In the genomic region with DNA sequence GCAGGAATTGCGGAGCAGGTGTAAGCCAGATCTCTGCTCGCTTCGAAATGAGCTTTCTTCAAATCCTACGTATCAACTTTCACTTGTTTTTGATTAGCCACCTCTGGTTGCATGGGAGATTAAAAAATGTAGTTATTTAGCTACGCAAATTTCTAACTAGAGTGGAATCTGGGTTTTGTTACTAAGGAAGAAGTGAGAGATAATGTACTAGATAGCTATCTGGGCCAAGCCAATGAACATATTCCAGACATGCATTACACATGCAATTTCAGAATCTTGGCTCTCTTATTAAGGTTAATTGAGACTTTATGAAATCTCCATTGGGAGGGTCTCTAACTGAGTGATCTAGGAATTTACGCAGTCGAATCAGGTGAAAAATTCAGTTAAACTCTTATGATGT, we compare ENCODE assay signal across 22 cellular contexts.
A peak's percentile ranks its signal among the peaks of the same experiment; 100 is the strongest.
DNase-seq lines count a peak whose midpoint lies in the region; ATAC-seq and TF ChIP-seq lines count a peak whose summit lies in the region.
"Had no signal": no experiment of that assay in that cellular context is flagged by ENCODE, and none has a peak within 500 bp of the region (broad histone marks: within the 10 kb centered on the region; RNA-seq: fewer than 3 reads in every experiment).

No MANE protein-coding gene starts in this region.

- BruUV-seq in Calu3 (replicated peaks; lab: Mats Ljungman, UMichigan) = no TSS peak

- TF ChIP-seq CTCF in Calu3 (IDR thresholded peaks at IDR 0.05; ENCODE audit: unreplicated experiment) = no peak

- intact Hi-C loops in Calu3 (cut with micrococcal nuclease; ENCODE audit: unreplicated experiment) = no loop called here

- no peaks in the 10 kb centered on the region for H3K9me3 Mint-ChIP-seq in Calu3 (ENCODE audit: low read depth, unreplicated experiment)

- DNase-seq in NCI-H526 (lab: John Stamatoyannopoulos, UW) (peak; percentile 11 to 44), SK-N-DZ (ENCODE audit: low spot score) (peak; percentile 98), anterior cingulate cortex (lab: John Stamatoyannopoulos, UW) (no peak), Calu3 (no peak)
- DNase-seq: 8988T; ACHN; BE2C; C1 segment of cervical spinal cord; CD4-positive, alpha-beta memory T cell; CD4-positive, CD25-positive, alpha-beta regulatory T cell; CD8-positive, alpha-beta memory T cell; COR-L47; DMS 273 treated with DMSO at 0.1 percent for 48 hours; DMS153; DMS53; DMS79; DND-41; EL; GDM1 had no signal

- H3K27me3 Mint-ChIP-seq in Calu3 (ENCODE audit: unreplicated experiment) = no peaks in the 10 kb centered on the region
- H3K27me3 Mint-ChIP-seq: CD4-positive, alpha-beta memory T cell; CD4-positive, CD25-positive, alpha-beta regulatory T cell; CD8-positive, alpha-beta memory T cell had no signal

- CTCF ChIA-PET in Calu3 (lab: Charles Lee) = no interaction called here

- no peak overlapping the region for H3K4me3 Mint-ChIP-seq in Calu3 (ENCODE audit: low read depth, unreplicated experiment)
- H3K4me3 Mint-ChIP-seq: CD14-positive monocyte; CD4-positive, alpha-beta memory T cell; CD4-positive, CD25-positive, alpha-beta regulatory T cell; CD8-positive, alpha-beta memory T cell had no signal

- no peaks in the 10 kb centered on the region for H3K36me3 Mint-ChIP-seq in Calu3 (ENCODE audit: insufficient read depth, unreplicated experiment)
- H3K36me3 Mint-ChIP-seq: CD14-positive monocyte; CD4-positive, alpha-beta memory T cell; CD4-positive, CD25-positive, alpha-beta regulatory T cell; CD8-positive, alpha-beta memory T cell had no signal

- H3K4me1 Mint-ChIP-seq in Calu3 (ENCODE audit: low read depth, unreplicated experiment) = no peaks in the 10 kb centered on the region
- H3K4me1 Mint-ChIP-seq: CD14-positive monocyte; CD4-positive, alpha-beta memory T cell; CD4-positive, CD25-positive, alpha-beta regulatory T cell; CD8-positive, alpha-beta memory T cell had no signal

- H3K27ac Mint-ChIP-seq in Calu3 (ENCODE audit: unreplicated experiment) = no peak overlapping the region
- H3K27ac Mint-ChIP-seq: CD14-positive monocyte; CD4-positive, alpha-beta memory T cell; CD4-positive, CD25-positive, alpha-beta regulatory T cell; CD8-positive, alpha-beta memory T cell had no signal

- no peak for ATAC-seq in GM21576 (IDR thresholded peaks at IDR 0.05; ENCODE audit: unreplicated experiment)
- ATAC-seq: GM12878 had no signal

Comparison
In these comparisons a context has a peak if more than half of its experiments do, and no peak if none do; other contexts are left out.
1. DNase-seq: peak in NCI-H526 (2 of 2) and SK-N-DZ (single experiment); none in anterior cingulate cortex (0 of 58) and Calu3 (single experiment).